21 cellular contexts compared by ENCODE assay signal in the genomic region with DNA sequence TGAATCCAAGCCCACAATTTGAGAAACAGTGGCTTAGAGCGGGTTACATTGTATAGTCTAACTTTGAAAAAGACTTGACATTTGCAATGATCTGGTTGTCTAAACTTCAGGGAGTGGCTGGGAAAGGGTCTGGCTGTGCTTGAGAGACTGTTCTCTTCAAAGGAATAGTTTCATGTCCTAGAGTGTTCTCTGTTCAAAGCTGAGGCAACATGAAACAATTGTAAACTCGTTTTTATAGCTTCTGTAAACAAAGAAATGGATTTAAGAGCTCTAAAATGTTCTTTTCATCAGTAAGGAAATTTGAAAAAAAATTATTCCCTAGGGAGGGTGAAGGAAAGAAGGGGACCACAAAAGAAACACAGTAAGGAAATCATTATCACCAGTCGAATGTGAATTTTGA. TPM values are rescaled to one million over a fixed set of nuclear protein-coding genes. Genes with fewer than 3 reads are reported as not detected.
A peak's percentile ranks its signal among the peaks of the same experiment; 100 is the strongest.
DNase-seq lines count a peak whose midpoint lies in the region; ATAC-seq and FAIRE-seq lines count a peak whose summit lies in the region.
"Had no signal": no experiment of that assay in that cellular context is flagged by ENCODE, and none has a peak within 500 bp of the region (broad histone marks: within the 10 kb centered on the region; RNA-seq: fewer than 3 reads in every experiment).

No MANE protein-coding gene starts in this region.

- no peak overlapping the region for H3K27ac Mint-ChIP-seq in activated CD4-positive, alpha-beta T cell treated with anti-CD3 and anti-CD28 coated beads, Interleukin-2, amount 10 ng/mL, durations not matched to agents 24 days and 14 days
- H3K27ac Mint-ChIP-seq in activated T-helper 2 cell treated with anti-CD3 and anti-CD28 coated beads, Interferon-gamma antibody, Interleukin-2, Interleukin-4, amounts not matched to agents 10 μg/mL and 5 μg/mL and 100 μg/mL, durations not matched to agents 14 hours and 24 hours and 36 hours: no peak overlapping the region
- H3K27ac Mint-ChIP-seq in memory B cell: peak overlapping the region; percentile 29
- H3K27ac Mint-ChIP-seq: CD8-positive, alpha-beta T cell had no signal

- H3K36me3 Mint-ChIP-seq in activated CD4-positive, alpha-beta T cell treated with anti-CD3 and anti-CD28 coated beads, Interleukin-2, amount 10 ng/mL, durations not matched to agents 24 days and 14 days (ENCODE audit: low read depth): peaks cover 33% of the 10 kb centered on the region
- peaks cover 32% of the 10 kb centered on the region for H3K36me3 Mint-ChIP-seq in activated T-helper 2 cell treated with anti-CD3 and anti-CD28 coated beads, Interferon-gamma antibody, Interleukin-2, Interleukin-4, amounts not matched to agents 10 μg/mL and 5 μg/mL and 100 μg/mL, durations not matched to agents 14 hours and 24 hours and 36 hours (ENCODE audit: low read depth)
- H3K36me3 Mint-ChIP-seq in memory B cell: peaks cover 16% of the 10 kb centered on the region

- ATAC-seq in memory B cell (ENCODE audit: low read depth): no peak
- ATAC-seq: CD8-positive, alpha-beta T cell; heart left ventricle had no signal

- H3K9me3 Mint-ChIP-seq in activated CD4-positive, alpha-beta T cell treated with anti-CD3 and anti-CD28 coated beads, Interleukin-2, amount 10 ng/mL, durations not matched to agents 24 days and 14 days: no peaks in the 10 kb centered on the region
- H3K9me3 Mint-ChIP-seq in activated T-helper 2 cell treated with anti-CD3 and anti-CD28 coated beads, Interferon-gamma antibody, Interleukin-2, Interleukin-4, amounts not matched to agents 10 μg/mL and 5 μg/mL and 100 μg/mL, durations not matched to agents 14 hours and 24 hours and 36 hours: peaks cover 5% of the 10 kb centered on the region
- H3K9me3 Mint-ChIP-seq in memory B cell: peaks cover 4% of the 10 kb centered on the region
- H3K9me3 Mint-ChIP-seq: CD8-positive, alpha-beta T cell had no signal

- peak overlapping the region; percentile 65 for H3K4me3 Mint-ChIP-seq in activated CD4-positive, alpha-beta T cell treated with anti-CD3 and anti-CD28 coated beads, Interleukin-2, amount 10 ng/mL, durations not matched to agents 24 days and 14 days
- peak overlapping the region; percentile 15 for H3K4me3 Mint-ChIP-seq in activated T-helper 2 cell treated with anti-CD3 and anti-CD28 coated beads, Interferon-gamma antibody, Interleukin-2, Interleukin-4, amounts not matched to agents 10 μg/mL and 5 μg/mL and 100 μg/mL, durations not matched to agents 14 hours and 24 hours and 36 hours (ENCODE audit: low read depth)
- no peak overlapping the region for H3K4me3 Mint-ChIP-seq in memory B cell

- peaks cover 16% of the 10 kb centered on the region for H3K4me1 Mint-ChIP-seq in activated CD4-positive, alpha-beta T cell treated with anti-CD3 and anti-CD28 coated beads, Interleukin-2, amount 10 ng/mL, durations not matched to agents 24 days and 14 days
- H3K4me1 Mint-ChIP-seq in activated T-helper 2 cell treated with anti-CD3 and anti-CD28 coated beads, Interferon-gamma antibody, Interleukin-2, Interleukin-4, amounts not matched to agents 10 μg/mL and 5 μg/mL and 100 μg/mL, durations not matched to agents 14 hours and 24 hours and 36 hours (ENCODE audit: low read depth): peaks cover 14% of the 10 kb centered on the region
- peaks cover 6% of the 10 kb centered on the region for H3K4me1 Mint-ChIP-seq in memory B cell

- no peak for DNase-seq in activated CD4-positive, alpha-beta T cell treated with anti-CD3 and anti-CD28 coated beads, Interleukin-2, amount 10 ng/mL, durations not matched to agents 24 days and 14 days
- DNase-seq in activated CD4-positive, alpha-beta T cell treated with anti-CD3 and anti-CD28 coated beads for 48 hours: no peak
- DNase-seq in GM19239 (ENCODE audit: insufficient read length, low spot score): no peak
- DNase-seq in activated T-helper 2 cell treated with anti-CD3 and anti-CD28 coated beads, Interferon-gamma antibody, Interleukin-2, Interleukin-4, amounts not matched to agents 10 μg/mL and 5 μg/mL and 100 μg/mL, durations not matched to agents 14 hours and 24 hours and 36 hours (ENCODE audit: low spot score): no peak
- DNase-seq in memory B cell (ENCODE audit: low spot score in 2 of 2): no peak
- DNase-seq in EL: no peak
- no peak for DNase-seq in GDM1 (lab: John Stamatoyannopoulos, UW)
- DNase-seq in DMS 273 treated with DMSO at 0.1 percent for 48 hours (lab: John Stamatoyannopoulos, UW): no peak
- DNase-seq: CD8-positive, alpha-beta T cell; dorsolateral prefrontal cortex; esophagus squamous epithelium; heart left ventricle; mammary epithelial cell; NCI-H226; NK-92 treated with Interleukin-12 subunit alpha and Interleukin-12 subunit beta, amount 100 ng/mL, for 24 hours; RPMI8226; stomach; uterus; WERI-Rb-1 had no signal

- peak; percentile 75 for FAIRE-seq in GM19239 (lab: Jason Lieb, UNC)
- FAIRE-seq: A204.1, bronchial epithelial cell had no signal

- intact Hi-C loops in activated CD4-positive, alpha-beta T cell treated with anti-CD3 and anti-CD28 coated beads, Interleukin-2, amount 10 ng/mL, durations not matched to agents 24 days and 14 days (cut with micrococcal nuclease): no loop called here
- intact Hi-C loops in activated T-helper 2 cell treated with anti-CD3 and anti-CD28 coated beads, Interferon-gamma antibody, Interleukin-2, Interleukin-4, amounts not matched to agents 10 μg/mL and 5 μg/mL and 100 μg/mL, durations not matched to agents 14 hours and 24 hours and 36 hours (cut with micrococcal nuclease): no loop called here

- H3K27me3 Mint-ChIP-seq in activated CD4-positive, alpha-beta T cell treated with anti-CD3 and anti-CD28 coated beads, Interleukin-2, amount 10 ng/mL, durations not matched to agents 24 days and 14 days: no peaks in the 10 kb centered on the region
- H3K27me3 Mint-ChIP-seq in activated T-helper 2 cell treated with anti-CD3 and anti-CD28 coated beads, Interferon-gamma antibody, Interleukin-2, Interleukin-4, amounts not matched to agents 10 μg/mL and 5 μg/mL and 100 μg/mL, durations not matched to agents 14 hours and 24 hours and 36 hours (ENCODE audit: low read depth): no peaks in the 10 kb centered on the region
- H3K27me3 Mint-ChIP-seq in memory B cell: no peaks in the 10 kb centered on the region

RNA-seq across cellular contexts. Expression of a gene that starts 41.6 kb away (rescaled TPM):
- 32.0 and 36.4 TPM in 2 replicates for total RNA-seq in activated CD4-positive, alpha-beta T cell treated with anti-CD3 and anti-CD28 coated beads, Interleukin-2, amount 10 ng/mL, durations not matched to agents 24 days and 14 days
- 32.2 and 36.0 TPM in 2 replicates for total RNA-seq in activated T-helper 2 cell treated with anti-CD3 and anti-CD28 coated beads, Interferon-gamma antibody, Interleukin-2, Interleukin-4, amounts not matched to agents 10 μg/mL and 5 μg/mL and 100 μg/mL, durations not matched to agents 14 hours and 24 hours and 36 hours
